ENCODE assay signal across 8 cellular contexts in the genomic region with DNA sequence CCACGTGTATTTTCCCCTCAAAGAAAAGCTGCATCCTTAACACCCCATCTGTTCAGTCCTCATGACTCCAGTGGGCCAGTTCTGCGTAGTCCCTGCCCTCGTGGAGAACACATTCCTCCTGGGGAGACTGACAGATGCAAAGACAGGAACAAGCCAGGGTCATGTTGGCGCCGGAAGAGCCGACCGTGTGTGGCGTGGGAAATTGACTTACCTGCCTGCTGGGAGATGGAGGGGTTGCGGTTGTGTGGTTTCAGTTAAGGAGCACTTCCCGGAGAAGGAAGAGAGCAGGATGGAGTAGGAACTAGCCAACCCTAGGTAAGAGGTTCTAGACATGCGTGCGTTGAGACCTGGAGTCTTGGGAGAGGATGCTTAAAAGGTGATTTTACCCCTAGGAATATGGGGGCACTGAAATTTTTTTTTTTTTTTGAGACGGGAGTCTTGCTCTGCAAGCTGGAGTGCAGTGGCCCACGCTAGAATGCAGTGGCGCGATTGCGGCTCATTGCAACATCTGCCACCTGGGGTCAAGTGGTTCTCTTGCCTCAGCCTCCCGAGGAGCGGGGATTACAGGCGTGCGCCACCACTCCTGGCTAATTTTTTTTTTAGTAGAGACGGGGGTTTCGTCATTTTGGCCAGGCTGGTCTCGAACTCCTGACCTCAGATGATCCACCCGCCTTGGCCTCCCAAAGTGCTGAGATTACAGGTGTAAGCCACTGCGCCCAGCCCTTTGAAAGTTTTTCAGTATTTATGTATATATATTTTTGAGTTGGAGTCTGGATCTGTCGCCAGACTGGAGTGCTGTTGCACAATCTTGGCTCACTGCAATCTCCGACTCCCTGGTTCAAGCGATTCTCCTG. TPM values are rescaled to one million over a fixed set of nuclear protein-coding genes. Genes with fewer than 3 reads are reported as not detected.
DNase-seq lines count a peak whose midpoint lies in the region; ATAC-seq and TF ChIP-seq lines count a peak whose summit lies in the region.

No MANE protein-coding gene starts in this region.

- H3K27ac Mint-ChIP-seq in T-helper 2 cell treated with Interferon-gamma antibody and Interleukin-4, amounts not matched to agents 5 μg/mL and 100 μg/mL, for 36 hours: peak overlapping the region; percentile 77

- H3K4me1 ChIP-seq in cardiac muscle cell (ENCODE audit: low read depth) (no peaks in the 10 kb centered on the region), osteoblast (ENCODE audit: insufficient read depth, low read length) (peaks cover 12% of the 10 kb centered on the region)

- peaks cover 52% of the 10 kb centered on the region for H3K79me2 ChIP-seq in osteoblast (ENCODE audit: insufficient read depth, low read length)

- H3K4me1 Mint-ChIP-seq in T-helper 2 cell treated with Interferon-gamma antibody and Interleukin-4, amounts not matched to agents 5 μg/mL and 100 μg/mL, for 36 hours (ENCODE audit: low read depth): peaks cover 28% of the 10 kb centered on the region

- H3K27me3 Mint-ChIP-seq in T-helper 2 cell treated with Interferon-gamma antibody and Interleukin-4, amounts not matched to agents 5 μg/mL and 100 μg/mL, for 36 hours (ENCODE audit: low read depth): no peaks in the 10 kb centered on the region

- H3K4me3 Mint-ChIP-seq in T-helper 2 cell treated with Interferon-gamma antibody and Interleukin-4, amounts not matched to agents 5 μg/mL and 100 μg/mL, for 36 hours: peak overlapping the region; percentile 88

- H3K27me3 ChIP-seq in cardiac muscle cell: no peaks in the 10 kb centered on the region
- no peaks in the 10 kb centered on the region for H3K27me3 ChIP-seq in osteoblast (ENCODE audit: insufficient read depth, low read length)

- H3K36me3 ChIP-seq in cardiac muscle cell (peaks cover 2% of the 10 kb centered on the region), osteoblast (ENCODE audit: insufficient read depth, low read length) (peaks cover 24% of the 10 kb centered on the region)

- TF ChIP-seq CTCF in cardiac muscle cell (IDR thresholded peaks at IDR 0.05; ENCODE audit: low read depth, low read length): no peak
- no peak for TF ChIP-seq CTCF in osteoblast (IDR thresholded peaks at IDR 0.05; ENCODE audit: extremely low read depth, low read depth, low read length)

- H3K27ac ChIP-seq in cardiac muscle cell: no peak overlapping the region
- peak overlapping the region; percentile 81 for H3K27ac ChIP-seq in epithelial cell of prostate
- H3K27ac ChIP-seq in osteoblast (ENCODE audit: low read depth, low read length): peak overlapping the region; percentile 10

- H3K9me3 ChIP-seq in cardiac muscle cell (ENCODE audit: low read depth): no peaks in the 10 kb centered on the region
- H3K9me3 ChIP-seq in osteoblast (ENCODE audit: low read depth, low read length): no peaks in the 10 kb centered on the region

- DNase-seq in cardiac muscle cell (ENCODE audit: low read depth in 1 of 2, low spot score in 1 of 2) (peak in 1 of 2 donors; percentile 58), cardiac septum (ENCODE audit: low spot score) (no peak), epithelial cell of prostate (ENCODE audit: low read depth, low spot score) (no peak), osteoblast (ENCODE audit: insufficient read length, low spot score, missing footprints) (peak; percentile 87)
- no peak for DNase-seq in T-helper 2 cell treated with Interferon-gamma antibody and Interleukin-4, amounts not matched to agents 5 μg/mL and 100 μg/mL, for 36 hours (ENCODE audit: low spot score)

- intact Hi-C loops in cardiac septum (cut with DNase I): loop anchor here (2.0 kb wide), 1 partner anchor 26 kb away; no protein-coding TSS in a partner anchor

- peak overlapping the region; percentile 71 for H3K4me2 ChIP-seq in osteoblast (ENCODE audit: insufficient read depth, low read length)

- ATAC-seq in HG02798 (IDR thresholded peaks at IDR 0.05; ENCODE audit: poor library complexity, unreplicated experiment) (no peak), GM19467 (IDR thresholded peaks at IDR 0.05; ENCODE audit: unreplicated experiment) (no peak), HG03521 (IDR thresholded peaks at IDR 0.05; ENCODE audit: unreplicated experiment) (no peak)

- H2AFZ ChIP-seq in osteoblast (ENCODE audit: low read length): no peak overlapping the region

- peaks cover 30% of the 10 kb centered on the region for H3K36me3 Mint-ChIP-seq in T-helper 2 cell treated with Interferon-gamma antibody and Interleukin-4, amounts not matched to agents 5 μg/mL and 100 μg/mL, for 36 hours (ENCODE audit: low read depth)

- H3K4me3 ChIP-seq in cardiac muscle cell (peak overlapping the region; percentile 57), osteoblast (ENCODE audit: insufficient read depth, low read length) (peak overlapping the region; percentile 81)

- H4K20me1 ChIP-seq in osteoblast (ENCODE audit: insufficient read depth, low read length): peaks cover 25% of the 10 kb centered on the region

- H3K9me3 Mint-ChIP-seq in T-helper 2 cell treated with Interferon-gamma antibody and Interleukin-4, amounts not matched to agents 5 μg/mL and 100 μg/mL, for 36 hours: no peaks in the 10 kb centered on the region

RNA-seq across cellular contexts. Expression of a gene that starts 1.4 kb away (rescaled TPM):
- total RNA-seq in cardiac muscle cell (28.2 and 51.4 TPM in 2 replicates), cardiac septum (11.8 TPM), osteoblast (33.9 and 36.9 TPM in 2 replicates)
- polyA plus RNA-seq in cardiac muscle cell: 20.9 and 33.2 TPM in 2 replicates

RNA-seq across cellular contexts. Expression of a gene that starts 21.8 kb away (rescaled TPM):
- total RNA-seq in cardiac muscle cell (1.1 and 2.1 TPM in 2 replicates), cardiac septum (1.9 TPM), osteoblast (3.2 and 4.0 TPM in 2 replicates)
- polyA plus RNA-seq in cardiac muscle cell: 1.1 TPM in 2 replicates

RNA-seq across cellular contexts. Expression of a gene that starts 27.5 kb away (rescaled TPM):
- total RNA-seq in cardiac muscle cell (83.0 and 138 TPM in 2 replicates), cardiac septum (82.6 TPM), osteoblast (113 and 114 TPM in 2 replicates)
- 214 and 278 TPM in 2 replicates for polyA plus RNA-seq in cardiac muscle cell

RNA-seq across cellular contexts. Expression of a gene that starts 34.9 kb away (rescaled TPM):
- not detected in 2 replicates for total RNA-seq in cardiac muscle cell
- polyA plus RNA-seq in cardiac muscle cell: not detected in 2 replicates
- not detected for total RNA-seq in cardiac septum
- not detected in 2 replicates for total RNA-seq in osteoblast
